8 cellular contexts compared by ENCODE assay signal in the genomic region with DNA sequence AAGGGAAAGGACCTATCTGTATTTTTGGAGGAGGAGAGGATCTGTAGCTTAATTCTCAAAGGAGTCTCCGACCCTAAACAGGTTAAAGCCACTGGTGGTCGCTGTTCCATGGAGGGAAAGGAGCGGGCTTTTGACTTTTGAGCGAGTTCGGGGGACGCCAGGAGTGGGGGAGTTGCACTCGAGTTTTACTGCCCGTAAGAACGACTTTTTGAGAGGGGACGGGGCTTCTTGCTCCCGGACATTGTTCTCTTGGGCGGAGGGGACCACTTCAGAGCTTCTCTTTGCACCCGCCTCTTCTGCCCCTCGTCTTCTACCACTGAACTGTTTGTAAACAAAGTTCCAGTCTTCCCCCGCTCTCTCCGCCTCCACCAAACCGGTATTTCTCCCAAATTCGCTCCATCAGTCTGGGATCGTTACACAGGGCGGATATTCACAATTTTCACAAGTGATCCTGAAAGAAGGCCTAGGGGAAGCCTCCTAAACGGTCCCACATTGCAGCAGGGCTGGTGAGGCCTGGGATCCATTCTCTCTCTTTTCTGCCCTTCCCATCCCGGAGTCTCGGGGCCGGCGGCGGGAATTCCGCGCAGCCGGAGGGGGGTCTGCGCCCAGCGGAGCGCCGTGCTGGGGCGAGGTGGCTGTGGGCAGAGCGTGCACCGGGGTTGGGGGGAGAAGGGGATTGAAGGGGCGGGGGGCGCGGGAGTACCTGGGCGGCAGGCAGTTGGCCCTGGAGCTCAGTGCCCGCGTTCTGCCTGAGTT. TPM values are rescaled to one million over a fixed set of nuclear protein-coding genes. Genes with fewer than 3 reads are reported as not detected.
DNase-seq lines count a peak whose midpoint lies in the region; ATAC-seq and TF ChIP-seq lines count a peak whose summit lies in the region.

No MANE protein-coding gene starts in this region.

- peaks cover 47% of the 10 kb centered on the region for H3F3A ChIP-seq in PC-9 (ENCODE audit: insufficient read depth, low read depth)

- H3K4me2 ChIP-seq in PC-9: peak overlapping the region; percentile 95

- H3K27me3 ChIP-seq in PC-9 (ENCODE audit: insufficient read depth, low read depth) (no peaks in the 10 kb centered on the region), esophagus muscularis mucosa (peaks cover 54 to 100% (median 99%) of the 10 kb centered on the region in 4 donors)

- peak overlapping the region; percentile 97 for H2AFZ ChIP-seq in PC-9

- no peak for TF ChIP-seq EP300 in esophagus muscularis mucosa (IDR thresholded peaks at IDR 0.05)

- H3K9me3 ChIP-seq in PC-9 (ENCODE audit: insufficient read depth, low read depth) (no peaks in the 10 kb centered on the region), esophagus muscularis mucosa (no peaks in the 10 kb centered on the region)

- intact Hi-C loops in PC-9 (cut with micrococcal nuclease; ENCODE audit: unreplicated experiment) (loop anchor here (1.0 to 2.0 kb wide), 3 partner anchors 75 to 174 kb away; a partner anchor contains a TSS), esophagus muscularis mucosa (cut with DNase I) (no loop called here)

- H3K4me1 ChIP-seq in PC-9 (replicated peaks; ENCODE audit: insufficient read depth) (peaks cover 46% of the 10 kb centered on the region), esophagus muscularis mucosa (peaks cover 58 to 68% (median 66%) of the 10 kb centered on the region in 4 donors)

- TF ChIP-seq POLR2A in esophagus muscularis mucosa (IDR thresholded peaks at IDR 0.05; ENCODE audit: low read depth): no peak

- peak overlapping the region; percentile 12 for H3K27ac ChIP-seq in PC-9
- H3K27ac ChIP-seq in esophagus muscularis mucosa (replicated peaks in 1 of 4): no peak overlapping the region
- peak overlapping the region in 10 of 21 experiments; percentile 2 to 86 (median 62) for H3K27ac ChIP-seq in skin epidermis

- H3K9me2 ChIP-seq in PC-9 (ENCODE audit: insufficient read depth): no peaks in the 10 kb centered on the region

- CTCF ChIA-PET in PC-9 (lab: Charles Lee): interaction anchor here (0.5 to 2.2 kb wide), 8 partner anchors 10 to 388 kb away, joined by 3 to 6 read pairs (median 4); a partner anchor contains a TSS

- TSS peak; percentile 73 for BruUV-seq in PC-9 (replicated peaks; lab: Mats Ljungman, UMichigan)

- ATAC-seq in GM21381 (IDR thresholded peaks at IDR 0.05; ENCODE audit: unreplicated experiment): no peak

- H4K20me1 ChIP-seq in PC-9 (ENCODE audit: insufficient read depth): no peaks in the 10 kb centered on the region

- no peaks in the 10 kb centered on the region for H3K79me2 ChIP-seq in PC-9 (ENCODE audit: low read depth)

- H3K4me3 ChIP-seq in PC-9 (peak overlapping the region; percentile 73), esophagus muscularis mucosa (peak overlapping the region; percentile 37 to 57 (median 44)), skin epidermis (peak overlapping the region; percentile 31 to 49 (median 44))

- POLR2A ChIA-PET in PC-9 (lab: Charles Lee; ENCODE audit: unreplicated experiment): interaction anchor here (0.5 to 0.6 kb wide), 4 partner anchors 132 to 1445 kb away, joined by 3 to 6 read pairs (median 3); no protein-coding TSS in a partner anchor

- WGBS in esophagus muscularis mucosa: 6% methylated on average over 32 of the region's 42 CpGs

- no peak; the same call in 1 of the 2 replicates for TF ChIP-seq CTCF in PC-9 (conservative IDR thresholded peaks at IDR 0.05)
- TF ChIP-seq CTCF in esophagus muscularis mucosa (IDR thresholded peaks at IDR 0.05): no peak

- H3K36me3 ChIP-seq in PC-9 (ENCODE audit: low read depth) (no peaks in the 10 kb centered on the region), esophagus muscularis mucosa (no peaks in the 10 kb centered on the region)

- peak; percentile 66 for DNase-seq in activated CD8-positive, alpha-beta memory T cell treated with anti-CD3 and anti-CD28 coated beads for 24 hours
- DNase-seq in activated CD8-positive, alpha-beta memory T cell treated with anti-CD3 and anti-CD28 coated beads, Interleukin-2, amount 50 U/mL, for 4 hours: no peak
- peak in 1 of 2 experiments; percentile 42 for DNase-seq in PC-9
- DNase-seq in esophagus muscularis mucosa (ENCODE audit: extremely low spot score): no peak
- DNase-seq in NCI-H2227 (lab: John Stamatoyannopoulos, UW; ENCODE audit: unreplicated experiment): no peak
- DNase-seq in NCI-H2081 treated with DMSO at 0.1 percent for 48 hours (lab: John Stamatoyannopoulos, UW): no peak

RNA-seq across cellular contexts. Expression of a gene that starts 6.6 kb away (rescaled TPM):
- total RNA-seq in PC-9 (2021): 0.65 and 0.76 TPM in 2 replicates
- not detected for total RNA-seq in esophagus muscularis mucosa

RNA-seq across cellular contexts. Expression of a gene that starts 10.8 kb away (rescaled TPM):
- total RNA-seq in PC-9 (2021) (0.87 TPM in 1 of 2 replicates, not detected in the other), esophagus muscularis mucosa (under 1 TPM in 3 of 4 donors, not detected in 1; 0.17 to 0.83 (median 0.23) TPM)
